1 cellular context compared by ENCODE assay signal in genomic region chr1:64966158-64966963, GRCh38.
TF ChIP-seq lines count a peak whose summit lies in the region.

JAK1 (minus strand) TSS chr1:64966549; CDS start chr1:64886264, 80,285 bp downstream.

TF ChIP-seq in WTC11, 78 proteins besides CTCF, POLR2A, EP300 and RAD21 (continued from another document):
- TF ChIP-seq ZMAT4 (CRISPR knock-in tag; IDR thresholded peaks at IDR 0.05) (no peak), FOXK1 (CRISPR knock-in tag; IDR thresholded peaks at IDR 0.05) (peak; percentile 45; the same call in 1 of the 2 replicates), USF2 (CRISPR knock-in tag; IDR thresholded peaks at IDR 0.05) (no peak), ZBTB43 (CRISPR knock-in tag; IDR thresholded peaks at IDR 0.05) (no peak), ARID4B (CRISPR knock-in tag; IDR thresholded peaks at IDR 0.05; ENCODE audit: borderline replicate concordance) (no peak), MXD4 (CRISPR knock-in tag; IDR thresholded peaks at IDR 0.05; ENCODE audit: borderline replicate concordance) (no peak), MYBL2 (CRISPR knock-in tag; IDR thresholded peaks at IDR 0.05) (no peak), ZNF219 (CRISPR knock-in tag; IDR thresholded peaks at IDR 0.05; ENCODE audit: borderline replicate concordance) (no peak), CREM (CRISPR knock-in tag; IDR thresholded peaks at IDR 0.05) (peak; percentile 78), FOXP4 (CRISPR knock-in tag; IDR thresholded peaks at IDR 0.05) (peak; percentile 79)
